In the genomic region with DNA sequence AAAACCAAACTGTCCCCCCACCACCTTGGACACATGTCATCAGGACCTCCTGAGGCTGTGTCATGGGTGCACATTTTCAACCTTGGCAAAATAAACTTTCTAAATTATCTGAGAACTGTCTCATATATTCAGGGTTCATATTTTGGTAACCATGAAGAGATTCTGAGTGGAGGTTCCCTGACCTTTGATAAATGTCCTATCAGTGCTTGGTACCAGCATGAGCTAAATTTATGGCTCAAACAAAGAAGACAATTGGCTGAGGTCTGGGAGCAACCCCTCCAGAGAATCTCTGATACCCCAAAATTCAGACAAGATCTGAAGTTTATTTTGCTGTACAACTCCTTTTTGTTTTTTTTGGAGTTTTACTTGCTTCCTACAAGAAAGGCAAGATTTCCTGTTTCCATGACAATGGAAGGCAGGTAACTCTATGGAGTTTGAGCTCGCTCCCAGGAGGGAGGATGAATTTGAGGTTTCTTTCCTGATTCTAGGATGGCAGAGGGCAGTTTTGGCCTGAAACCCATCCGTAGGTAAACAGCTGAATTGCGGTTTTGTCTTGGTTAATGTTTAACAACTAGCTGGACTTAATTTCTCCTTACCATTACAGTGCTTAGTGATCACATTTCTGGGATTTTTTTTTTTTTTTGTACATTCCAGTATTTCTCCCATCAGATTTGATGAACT, we compare ENCODE assay signal across 12 cellular contexts. TPM values are rescaled to one million over a fixed set of nuclear protein-coding genes. Genes with fewer than 3 reads are reported as not detected.
DNase-seq lines count a peak whose midpoint lies in the region; ATAC-seq and TF ChIP-seq lines count a peak whose summit lies in the region.
"Had no signal": no experiment of that assay in that cellular context is flagged by ENCODE, and none has a peak within 500 bp of the region (broad histone marks: within the 10 kb centered on the region; RNA-seq: fewer than 3 reads in every experiment).

No MANE protein-coding gene starts in this region.

- CTCF ChIA-PET in activated CD4-positive, alpha-beta T cell treated with anti-CD3 and anti-CD28 coated beads, Interleukin-2, amount 10 ng/mL, durations not matched to agents 7 days and 5 days (lab: Charles Lee), result no interaction called here

- DNase-seq in GM12865 (ENCODE audit: low read depth), result peak; percentile 8
- DNase-seq in epithelial cell of proximal tubule (ENCODE audit: low read depth), result peak; percentile 31
- DNase-seq in middle frontal gyrus (ENCODE audit: extremely low spot score, low spot score), result no peak
- DNase-seq in activated T-cell treated with anti-CD3 and anti-CD28 coated beads, Interleukin-2, amount 50 U/mL, for 24 hours, result no peak
- DNase-seq in cardiac septum (ENCODE audit: low spot score), result no peak
- DNase-seq in activated CD4-positive, alpha-beta T cell treated with anti-CD3 and anti-CD28 coated beads, Interleukin-2, amount 10 ng/mL, durations not matched to agents 7 days and 5 days, result no peak
- DNase-seq: kidney, NCI-H2029 treated with DMSO at 0.1 percent for 48 hours had no signal

- ATAC-seq in GM21447 (IDR thresholded peaks at IDR 0.05; ENCODE audit: unreplicated experiment), result peak; percentile 8
- ATAC-seq in HG03175 (IDR thresholded peaks at IDR 0.05; ENCODE audit: unreplicated experiment), result peak; percentile 30

- H3K27me3 Mint-ChIP-seq in activated T-cell treated with anti-CD3 and anti-CD28 coated beads, Interleukin-2, amount 50 U/mL, for 24 hours, result peaks cover 2% of the 10 kb centered on the region
- no peaks in the 10 kb centered on the region for H3K27me3 Mint-ChIP-seq in activated CD4-positive, alpha-beta T cell treated with anti-CD3 and anti-CD28 coated beads, Interleukin-2, amount 10 ng/mL, durations not matched to agents 7 days and 5 days

- POLR2A ChIA-PET in activated CD4-positive, alpha-beta T cell treated with anti-CD3 and anti-CD28 coated beads, Interleukin-2, amount 10 ng/mL, durations not matched to agents 7 days and 5 days (lab: Charles Lee), result no interaction called here

- H3K36me3 Mint-ChIP-seq in activated T-cell treated with anti-CD3 and anti-CD28 coated beads, Interleukin-2, amount 50 U/mL, for 24 hours (ENCODE audit: low read depth), result no peaks in the 10 kb centered on the region
- no peaks in the 10 kb centered on the region for H3K36me3 Mint-ChIP-seq in activated CD4-positive, alpha-beta T cell treated with anti-CD3 and anti-CD28 coated beads, Interleukin-2, amount 10 ng/mL, durations not matched to agents 7 days and 5 days (ENCODE audit: low read depth)

- TF ChIP-seq CTCF in GM12865 (IDR thresholded peaks at IDR 0.05; ENCODE audit: insufficient read depth, low read depth, low read length, missing control alignments) (no peak), epithelial cell of proximal tubule (conservative IDR thresholded peaks at IDR 0.05; ENCODE audit: low read depth, low read length) (no peak)

- H3K4me1 Mint-ChIP-seq in activated T-cell treated with anti-CD3 and anti-CD28 coated beads, Interleukin-2, amount 50 U/mL, for 24 hours (ENCODE audit: low read depth), result no peaks in the 10 kb centered on the region
- peaks cover 4% of the 10 kb centered on the region for H3K4me1 Mint-ChIP-seq in activated CD4-positive, alpha-beta T cell treated with anti-CD3 and anti-CD28 coated beads, Interleukin-2, amount 10 ng/mL, durations not matched to agents 7 days and 5 days

- intact Hi-C loops in cardiac septum (cut with DNase I), result no loop called here

- H3K4me3 ChIP-seq in GM12865 (ENCODE audit: low read depth, low read length) (peak overlapping the region; percentile 17; the same call in 1 of the 2 replicates), epithelial cell of proximal tubule (ENCODE audit: low read depth, low read length) (no peak overlapping the region)
- H3K4me3 ChIP-seq: ascending aorta, SJSA1 had no signal

- no peak overlapping the region for H3K27ac Mint-ChIP-seq in activated T-cell treated with anti-CD3 and anti-CD28 coated beads, Interleukin-2, amount 50 U/mL, for 24 hours
- no peak overlapping the region for H3K27ac Mint-ChIP-seq in activated CD4-positive, alpha-beta T cell treated with anti-CD3 and anti-CD28 coated beads, Interleukin-2, amount 10 ng/mL, durations not matched to agents 7 days and 5 days

- H3K9me3 Mint-ChIP-seq in activated T-cell treated with anti-CD3 and anti-CD28 coated beads, Interleukin-2, amount 50 U/mL, for 24 hours, result no peaks in the 10 kb centered on the region
- H3K9me3 Mint-ChIP-seq in activated CD4-positive, alpha-beta T cell treated with anti-CD3 and anti-CD28 coated beads, Interleukin-2, amount 10 ng/mL, durations not matched to agents 7 days and 5 days, result no peaks in the 10 kb centered on the region

- no peak overlapping the region for H3K4me3 Mint-ChIP-seq in activated T-cell treated with anti-CD3 and anti-CD28 coated beads, Interleukin-2, amount 50 U/mL, for 24 hours
- no peak overlapping the region for H3K4me3 Mint-ChIP-seq in activated CD4-positive, alpha-beta T cell treated with anti-CD3 and anti-CD28 coated beads, Interleukin-2, amount 10 ng/mL, durations not matched to agents 7 days and 5 days

RNA-seq across cellular contexts. Expression of a gene that starts 14.5 kb away (rescaled TPM):
- total RNA-seq in epithelial cell of proximal tubule (not detected in 2 replicates), cardiac septum (not detected)
- total RNA-seq in activated CD4-positive, alpha-beta T cell treated with anti-CD3 and anti-CD28 coated beads, Interleukin-2, amount 10 ng/mL, durations not matched to agents 7 days and 5 days, result not detected
- total RNA-seq: kidney, SJSA1 had no signal

Comparison
In these comparisons a context has a peak if more than half of its experiments do, and no peak if none do; other contexts are left out.
1. DNase-seq: peak in GM12865 (single experiment) and epithelial cell of proximal tubule (single experiment); none in middle frontal gyrus (single experiment), activated T-cell treated with anti-CD3 and anti-CD28 coated beads, Interleukin-2, amount 50 U/mL, for 24 hours (single experiment), cardiac septum (single experiment) and activated CD4-positive, alpha-beta T cell treated with anti-CD3 and anti-CD28 coated beads, Interleukin-2, amount 10 ng/mL, durations not matched to agents 7 days and 5 days (single experiment).